8 cellular contexts compared by ENCODE assay signal in genomic region chr2:32165027-32165347, GRCh38. TPM values are rescaled to one million over a fixed set of nuclear protein-coding genes. Genes with fewer than 3 reads are reported as not detected.
DNase-seq lines count a peak whose midpoint lies in the region; ATAC-seq and TF ChIP-seq lines count a peak whose summit lies in the region.
"Not testable (repeated sequence)": the region's sequence is repeated elsewhere in the genome, so short reads cannot be mapped to it uniquely, and the experiment has no call there.

No MANE protein-coding gene starts in this region.

- H3K36me3 ChIP-seq in Caco-2 (ENCODE audit: control insufficient read depth, insufficient read depth, low read length); Panc1 (ENCODE audit: control insufficient read depth, insufficient read depth, low read length); ectodermal cell (ENCODE audit: control insufficient read depth, insufficient read depth, low read length): not testable (repeated sequence)

- H3K4me1 Mint-ChIP-seq in Caco-2 (ENCODE audit: low read depth, unreplicated experiment), result not testable (repeated sequence)
- H3K4me1 Mint-ChIP-seq in activated naive CD4-positive, alpha-beta T cell treated with anti-CD3 and anti-CD28 coated beads for 36 hours (ENCODE audit: low read depth), result peaks cover 36% of the 10 kb centered on the region
- peaks cover 31% of the 10 kb centered on the region for H3K4me1 Mint-ChIP-seq in nephron progenitor cell

- peaks cover 21% of the 10 kb centered on the region for H3K36me3 Mint-ChIP-seq in Caco-2 (ENCODE audit: insufficient read depth, unreplicated experiment)
- peaks cover 17% of the 10 kb centered on the region for H3K36me3 Mint-ChIP-seq in activated naive CD4-positive, alpha-beta T cell treated with anti-CD3 and anti-CD28 coated beads for 36 hours (ENCODE audit: low read depth)
- H3K36me3 Mint-ChIP-seq in nephron progenitor cell (ENCODE audit: low read depth), result peaks cover 17% of the 10 kb centered on the region

- H3K27me3 ChIP-seq in Caco-2 (replicated peaks; ENCODE audit: control insufficient read depth, insufficient read depth, low read length); Panc1 (ENCODE audit: control insufficient read depth, insufficient read depth, low read length); ectodermal cell (ENCODE audit: control insufficient read depth, insufficient read depth, low read length, poor library complexity, severe bottlenecking): not testable (repeated sequence)

- H3K9me3 Mint-ChIP-seq in Caco-2 (ENCODE audit: unreplicated experiment); activated naive CD4-positive, alpha-beta T cell treated with anti-CD3 and anti-CD28 coated beads for 36 hours; nephron progenitor cell: not testable (repeated sequence)

- H3K9me3 ChIP-seq in Caco-2; Panc1 (ENCODE audit: control insufficient read depth, insufficient read depth, low read depth, low read length); ectodermal cell (ENCODE audit: control insufficient read depth, low read length): not testable (repeated sequence)

- not testable (repeated sequence) for TF ChIP-seq CTCF in Caco-2 (IDR thresholded peaks at IDR 0.05; ENCODE audit: insufficient read depth in 1 of 2, low read depth in 1 of 2, low read length in 1 of 2, severe bottlenecking in 1 of 2, unreplicated experiment in 1 of 2); Panc1 (IDR thresholded peaks at IDR 0.05); nephron progenitor cell (IDR thresholded peaks at IDR 0.05)

- POLR2A ChIA-PET in Caco-2 (lab: Charles Lee), result interaction anchor here (0.7 to 1.5 kb wide), 6 partner anchors 28 to 165 kb away, joined by 3 to 34 read pairs (median 10); partner anchors contain the start of genes DPY30 and SPAST
- POLR2A ChIA-PET in Panc1 (lab: Charles Lee), result interaction anchor here (1.0 to 1.2 kb wide), 2 partner anchors 101 to 125 kb away, joined by 3 to 4 read pairs; partner anchors contain the start of gene DPY30

- H3K4me3 Mint-ChIP-seq in Caco-2 (ENCODE audit: unreplicated experiment) (peak overlapping the region; percentile 98), nephron progenitor cell (peak overlapping the region; percentile 99)
- H3K4me3 Mint-ChIP-seq in activated naive CD4-positive, alpha-beta T cell treated with anti-CD3 and anti-CD28 coated beads for 36 hours, result peak overlapping the region; percentile 99

- not testable (repeated sequence) for DNase-seq in Caco-2; Panc1 (ENCODE audit: low read depth, low spot score); activated naive CD4-positive, alpha-beta T cell treated with anti-CD3 and anti-CD28 coated beads for 36 hours; nephron progenitor cell; substantia nigra (lab: John Stamatoyannopoulos, UW)

- H3K27ac Mint-ChIP-seq in Caco-2 (ENCODE audit: unreplicated experiment) (peak overlapping the region; percentile 100), nephron progenitor cell (peak overlapping the region; percentile 99)
- peak overlapping the region; percentile 98 for H3K27ac Mint-ChIP-seq in activated naive CD4-positive, alpha-beta T cell treated with anti-CD3 and anti-CD28 coated beads for 36 hours

- H3K27ac ChIP-seq in Panc1 (ENCODE audit: low read length) (peak overlapping the region; percentile 97), substantia nigra (ENCODE audit: low read depth, low read length, poor library complexity, severe bottlenecking) (peak overlapping the region; percentile 81)
- H3K27ac ChIP-seq in ectodermal cell (ENCODE audit: insufficient read depth, low read depth, low read length, poor library complexity, severe bottlenecking), result not testable (repeated sequence)

- CTCF ChIA-PET in Caco-2 (lab: Charles Lee) (interaction anchor here (0.5 to 1.2 kb wide), 2 partner anchors 109 to 125 kb away, joined by 3 to 5 read pairs; partner anchors contain the start of gene DPY30), Panc1 (lab: Charles Lee) (interaction anchor here (0.6 kb wide), 1 partner anchor 161 kb away, joined by 3 read pairs; no protein-coding TSS in a partner anchor)
- CTCF ChIA-PET in activated naive CD4-positive, alpha-beta T cell treated with anti-CD3 and anti-CD28 coated beads for 36 hours (lab: Charles Lee), result not testable (repeated sequence)

- H3K4me1 ChIP-seq in Caco-2 (peaks cover 10% of the 10 kb centered on the region; the same call in 1 of the 2 replicates), Panc1 (ENCODE audit: control insufficient read depth, insufficient read depth, low read length) (peaks cover 11% of the 10 kb centered on the region)
- H3K4me1 ChIP-seq in ectodermal cell (ENCODE audit: control insufficient read depth, insufficient read depth, low read length), result not testable (repeated sequence)

- intact Hi-C loops in Caco-2 (cut with micrococcal nuclease; ENCODE audit: unreplicated experiment) (loop anchor here (1.0 to 2.0 kb wide), 2 partner anchors 30 to 102 kb away; partner anchors contain the start of gene SPAST), Panc1 (cut with micrococcal nuclease; ENCODE audit: unreplicated experiment) (loop anchor here (10.0 kb wide), 1 partner anchor 160 kb away; no protein-coding TSS in a partner anchor)
- intact Hi-C loops in activated naive CD4-positive, alpha-beta T cell treated with anti-CD3 and anti-CD28 coated beads for 36 hours (cut with micrococcal nuclease), result loop anchor here (1.0 to 5.0 kb wide), 8 partner anchors 102 to 1432 kb away; partner anchors contain the start of genes BIRC6, DPY30, FAM98A and MEMO1

- in situ Hi-C loops in Panc1 (cut with HindIII; ENCODE audit: low pct_unique_long_range_greater_than_20kb, low sequenced_read_pairs), result not testable (repeated sequence)

- not testable (repeated sequence) for BruUV-seq in Caco-2 (replicated peaks; lab: Mats Ljungman, UMichigan); Panc1 (replicated peaks; lab: Mats Ljungman, UMichigan)

- 6 to 7% methylated on average over 11 to 12 of the region's 13 CpGs for WGBS in ectodermal cell, 2 experiments

- H3K4me3 ChIP-seq in Caco-2 (ENCODE audit: low read depth, low read length), result peak overlapping the region; percentile 52
- peak overlapping the region; percentile 96 to 99 for H3K4me3 ChIP-seq in Panc1 (ENCODE audit: low read depth in 2 of 2, low read length in 2 of 2)
- H3K4me3 ChIP-seq in ectodermal cell (ENCODE audit: insufficient read depth, low read depth, low read length), result peak overlapping the region; percentile 84
- peak overlapping the region; percentile 82 for H3K4me3 ChIP-seq in iPS-11a (ENCODE audit: low read depth, low read length)

- not testable (repeated sequence) for H3K27me3 Mint-ChIP-seq in Caco-2 (ENCODE audit: insufficient read depth, unreplicated experiment); activated naive CD4-positive, alpha-beta T cell treated with anti-CD3 and anti-CD28 coated beads for 36 hours (ENCODE audit: low read depth); nephron progenitor cell (ENCODE audit: low read depth, poor library complexity)

- ATAC-seq in HG02678 (IDR thresholded peaks at IDR 0.05; ENCODE audit: unreplicated experiment) (peak; percentile 1), Panc1 (peak; percentile 47)

RNA-seq across cellular contexts. Expression of gene SLC30A6, which starts 0.7 kb away (rescaled TPM):
- total RNA-seq in Caco-2 (2022), result 32.9 and 35.0 TPM in 2 replicates
- total RNA-seq in Panc1 (2021; ENCODE audit: unreplicated experiment), result 35.5 TPM
- polyA plus RNA-seq in Panc1 (2012; ENCODE audit: insufficient read length), result 10.2 TPM
- 10 to 100 TPM; 12.5 to 13.4 TPM for total RNA-seq in activated naive CD4-positive, alpha-beta T cell treated with anti-CD3 and anti-CD28 coated beads for 36 hours
- polyA plus RNA-seq in ectodermal cell (2013, experiment 1 of 4), result 28.5 TPM
- polyA plus RNA-seq in ectodermal cell (2013, experiment 2 of 4), result 34.3 TPM
- polyA plus RNA-seq in ectodermal cell (2013, experiment 3 of 4), result 25.2 TPM
- 27.0 TPM for polyA plus RNA-seq in ectodermal cell (2013, experiment 4 of 4)
